Comparison of ENCODE assay signal across 13 cellular contexts in the genomic region with DNA sequence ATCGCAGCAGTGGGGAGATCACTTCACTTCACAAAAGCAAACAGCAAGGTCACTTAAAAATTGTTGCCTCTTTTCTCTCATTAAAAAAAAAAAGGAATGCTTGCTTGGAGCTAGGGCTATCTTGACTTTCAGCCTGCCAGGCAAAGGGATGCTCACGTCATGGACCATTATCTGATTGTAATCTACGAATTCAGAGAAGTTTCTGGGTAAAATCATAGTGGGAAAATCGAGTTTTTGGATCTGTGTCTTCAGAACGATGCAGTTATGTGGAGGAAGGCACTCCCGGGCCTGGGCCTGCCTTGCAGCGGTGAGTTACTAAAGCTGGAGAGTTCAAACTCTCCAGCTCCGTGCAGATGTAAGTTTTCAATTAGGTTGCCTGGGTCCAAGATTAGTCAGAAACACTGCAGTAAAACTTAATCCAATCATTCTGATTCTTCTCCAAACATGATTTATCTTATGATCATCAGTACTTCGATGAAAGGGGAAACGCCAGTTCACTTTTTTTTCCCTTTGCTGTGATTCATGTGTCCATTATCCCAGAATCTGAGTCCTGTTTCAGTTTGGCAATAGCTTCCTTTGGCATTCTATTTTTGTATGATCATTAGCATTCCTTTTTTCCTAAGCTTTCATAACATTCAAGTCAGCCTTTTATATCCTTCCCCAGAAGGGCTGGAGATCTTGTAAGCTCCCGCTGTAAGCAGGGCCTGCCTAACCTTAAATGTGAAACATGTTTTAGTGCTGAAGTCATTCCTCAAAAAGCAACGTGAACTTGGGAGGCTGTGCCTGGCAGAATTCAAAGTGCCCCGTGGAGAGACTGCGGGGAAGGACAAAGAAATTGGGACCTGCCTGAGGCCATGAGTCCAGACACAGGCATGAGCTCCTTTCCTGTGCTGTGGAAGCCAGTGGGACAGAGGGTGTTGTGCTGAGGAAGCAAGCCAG.
DNase-seq lines count a peak whose midpoint lies in the region; ATAC-seq, FAIRE-seq and TF ChIP-seq lines count a peak whose summit lies in the region.
"Had no signal": no experiment of that assay in that cellular context is flagged by ENCODE, and none has a peak within 500 bp of the region (broad histone marks: within the 10 kb centered on the region; RNA-seq: fewer than 3 reads in every experiment).

No MANE protein-coding gene starts in this region.

- H3K27ac ChIP-seq in pancreas: no peak overlapping the region
- H3K27ac ChIP-seq: BLaER1 had no signal

- ATAC-seq in Right ventricle myocardium superior (ENCODE audit: poor library complexity): peak; percentile 59
- peak in 3 of 4 donors; percentile 37 to 49 (median 45) for ATAC-seq in pancreas
- ATAC-seq: natural killer cell had no signal

- no peaks in the 10 kb centered on the region for H3K4me1 ChIP-seq in pancreas
- H3K4me1 ChIP-seq: BLaER1 had no signal

- WGBS in pancreas, 2 donors: 51 to 58% methylated on average over 14 of the region's 14 CpGs

- FAIRE-seq in pancreas (lab: Jason Lieb, UNC) (no peak), D721Med (lab: Jason Lieb, UNC) (no peak)
- FAIRE-seq: GM12891 had no signal

- H3K36me3 ChIP-seq in pancreas: no peaks in the 10 kb centered on the region
- H3K36me3 ChIP-seq: BLaER1 had no signal

- H3K4me3 ChIP-seq in AG09309 (ENCODE audit: control insufficient read depth, low read depth, low read length) (no peak overlapping the region), pancreas (no peak overlapping the region)
- H3K4me3 ChIP-seq: BLaER1 had no signal

- no peaks in the 10 kb centered on the region for H3K27me3 ChIP-seq in pancreas
- H3K27me3 ChIP-seq: BLaER1 had no signal

- intact Hi-C loops in Right ventricle myocardium superior (cut with DNase I) (no loop called here), pancreas (cut with DNase I) (no loop called here)

- TF ChIP-seq CTCF in AG09309 (IDR thresholded peaks at IDR 0.05; ENCODE audit: control insufficient read depth, insufficient read depth, low read depth, low read length, missing control alignments) (no peak), pancreas (IDR thresholded peaks at IDR 0.05) (no peak), D721Med (IDR thresholded peaks at IDR 0.05; ENCODE audit: insufficient read depth, missing control alignments) (no peak)

- no peaks in the 10 kb centered on the region for H3K9me3 ChIP-seq in pancreas
- H3K9me3 ChIP-seq: BLaER1 had no signal

- DNase-seq in AG09309 (ENCODE audit: low read depth) (peak; percentile 99), amniotic stem cell (lab: John Stamatoyannopoulos, UW) (peak; percentile 73), Right ventricle myocardium superior (no peak), pancreas (no peak), NCI-H2029 (lab: John Stamatoyannopoulos, UW) (no peak), SW 1271 (lab: John Stamatoyannopoulos, UW) (no peak), pons (ENCODE audit: low spot score) (no peak), D721Med (ENCODE audit: insufficient read length, low spot score) (no peak)
- DNase-seq: activated T-cell treated with anti-CD3 and anti-CD28 coated beads, Interleukin-2, amount 50 U/mL, for 1 hour; natural killer cell; NCI-H226 had no signal

Comparison
In these comparisons a context has a peak if more than half of its experiments do, and no peak if none do; other contexts are left out.
1. DNase-seq: peak in AG09309 (single experiment) and amniotic stem cell (single experiment); none in Right ventricle myocardium superior (single experiment), pancreas (0 of 6), NCI-H2029 (single experiment), SW 1271 (0 of 2), pons (single experiment) and D721Med (single experiment).